1 cellular context compared by ENCODE assay signal in the genomic region with DNA sequence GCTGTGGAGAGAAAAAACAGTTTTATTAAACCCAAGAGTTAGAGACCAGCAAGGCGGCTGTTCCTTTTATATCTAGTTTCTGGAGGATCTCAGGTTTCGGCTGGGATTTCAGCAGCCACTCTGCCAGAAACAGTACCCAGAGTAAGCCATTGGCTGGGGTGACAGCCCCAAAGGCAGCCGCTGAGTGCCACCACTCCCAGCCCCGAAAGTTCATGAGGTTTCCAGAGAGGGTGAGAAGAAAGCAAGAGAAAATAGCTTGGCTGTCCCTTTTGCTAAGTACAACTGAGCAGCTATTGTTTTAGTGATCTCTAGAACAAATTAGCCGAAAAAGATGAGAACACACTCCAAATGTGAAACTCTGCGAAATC.
TF ChIP-seq lines count a peak whose summit lies in the region.

No MANE protein-coding gene starts in this region.

TF ChIP-seq in GM23338, 12 proteins besides CTCF, POLR2A, EP300 and RAD21:
- TF ChIP-seq, protein P1, sequence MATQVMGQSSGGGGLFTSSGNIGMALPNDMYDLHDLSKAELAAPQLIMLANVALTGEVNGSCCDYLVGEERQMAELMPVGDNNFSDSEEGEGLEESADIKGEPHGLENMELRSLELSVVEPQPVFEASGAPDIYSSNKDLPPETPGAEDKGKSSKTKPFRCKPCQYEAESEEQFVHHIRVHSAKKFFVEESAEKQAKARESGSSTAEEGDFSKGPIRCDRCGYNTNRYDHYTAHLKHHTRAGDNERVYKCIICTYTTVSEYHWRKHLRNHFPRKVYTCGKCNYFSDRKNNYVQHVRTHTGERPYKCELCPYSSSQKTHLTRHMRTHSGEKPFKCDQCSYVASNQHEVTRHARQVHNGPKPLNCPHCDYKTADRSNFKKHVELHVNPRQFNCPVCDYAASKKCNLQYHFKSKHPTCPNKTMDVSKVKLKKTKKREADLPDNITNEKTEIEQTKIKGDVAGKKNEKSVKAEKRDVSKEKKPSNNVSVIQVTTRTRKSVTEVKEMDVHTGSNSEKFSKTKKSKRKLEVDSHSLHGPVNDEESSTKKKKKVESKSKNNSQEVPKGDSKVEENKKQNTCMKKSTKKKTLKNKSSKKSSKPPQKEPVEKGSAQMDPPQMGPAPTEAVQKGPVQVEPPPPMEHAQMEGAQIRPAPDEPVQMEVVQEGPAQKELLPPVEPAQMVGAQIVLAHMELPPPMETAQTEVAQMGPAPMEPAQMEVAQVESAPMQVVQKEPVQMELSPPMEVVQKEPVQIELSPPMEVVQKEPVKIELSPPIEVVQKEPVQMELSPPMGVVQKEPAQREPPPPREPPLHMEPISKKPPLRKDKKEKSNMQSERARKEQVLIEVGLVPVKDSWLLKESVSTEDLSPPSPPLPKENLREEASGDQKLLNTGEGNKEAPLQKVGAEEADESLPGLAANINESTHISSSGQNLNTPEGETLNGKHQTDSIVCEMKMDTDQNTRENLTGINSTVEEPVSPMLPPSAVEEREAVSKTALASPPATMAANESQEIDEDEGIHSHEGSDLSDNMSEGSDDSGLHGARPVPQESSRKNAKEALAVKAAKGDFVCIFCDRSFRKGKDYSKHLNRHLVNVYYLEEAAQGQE (IDR thresholded peaks at IDR 0.05; ENCODE audit: unreplicated experiment) = no peak
- TF ChIP-seq EZH2phosphoT487 (IDR thresholded peaks at IDR 0.05; ENCODE audit: unreplicated experiment) = no peak
- TF ChIP-seq POLR2AphosphoS5 (IDR thresholded peaks at IDR 0.05; ENCODE audit: low read depth) = no peak
- no peak for TF ChIP-seq EZH2 (IDR thresholded peaks at IDR 0.05; ENCODE audit: low read depth, unreplicated experiment)
- no peak for TF ChIP-seq ZNF114 (CRISPR knock-in tag; IDR thresholded peaks at IDR 0.05)
- no peak for TF ChIP-seq JUNB (IDR thresholded peaks at IDR 0.05; ENCODE audit: unreplicated experiment)
